ENCODE assay signal across 22 cellular contexts in the genomic region with DNA sequence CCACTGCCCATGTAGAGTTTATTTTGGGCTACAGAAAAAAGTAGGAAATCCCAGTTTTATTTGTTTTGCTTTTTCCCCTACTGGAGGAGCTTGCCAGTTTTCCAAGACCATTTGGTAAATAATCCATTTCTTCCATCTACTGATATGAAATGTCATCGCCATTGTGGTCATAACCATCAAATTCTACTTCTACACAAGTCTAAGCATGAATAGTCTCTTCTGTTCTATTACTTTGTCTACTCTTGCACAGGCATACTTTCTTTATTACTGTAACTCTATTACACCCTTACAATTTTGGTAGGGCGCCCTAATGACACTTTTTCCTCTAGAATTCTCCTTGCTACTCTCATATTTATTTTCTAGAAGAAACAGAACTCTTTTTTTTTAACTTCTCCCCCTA.
"Had no signal": no experiment of that assay in that cellular context is flagged by ENCODE, and none has a peak within 500 bp of the region (broad histone marks: within the 10 kb centered on the region; RNA-seq: fewer than 3 reads in every experiment).

No MANE protein-coding gene starts in this region.

- H3K4me1 Mint-ChIP-seq: immature natural killer cell had no signal

- H3K4me3 Mint-ChIP-seq: immature natural killer cell; naive thymus-derived CD4-positive, alpha-beta T cell; nephron; neural progenitor cell; stimulated activated naive CD8-positive, alpha-beta T cell treated with anti-CD3 and anti-CD28 coated beads, Interleukin-15, amount 100 ng/mL, for 72 hours had no signal

- ATAC-seq: naive thymus-derived CD4-positive, alpha-beta T cell; sciatic nerve; stimulated activated naive CD8-positive, alpha-beta T cell treated with anti-CD3 and anti-CD28 coated beads, Interleukin-15, amount 100 ng/mL, for 72 hours had no signal

- H3K27ac Mint-ChIP-seq: naive thymus-derived CD4-positive, alpha-beta T cell; nephron; neural progenitor cell had no signal

- H3K9me3 Mint-ChIP-seq: immature natural killer cell; naive thymus-derived CD4-positive, alpha-beta T cell; nephron; neural progenitor cell; stimulated activated naive CD8-positive, alpha-beta T cell treated with anti-CD3 and anti-CD28 coated beads, Interleukin-15, amount 100 ng/mL, for 72 hours had no signal

- H3K27ac ChIP-seq: esophagus muscularis mucosa, neural progenitor cell, prostate gland, right atrium auricular region, thyroid gland, vagina had no signal

- H3K27me3 Mint-ChIP-seq: naive thymus-derived CD4-positive, alpha-beta T cell; stimulated activated naive CD8-positive, alpha-beta T cell treated with anti-CD3 and anti-CD28 coated beads, Interleukin-15, amount 100 ng/mL, for 72 hours had no signal

- DNase-seq: cortex of kidney; hypothalamus; immature natural killer cell; islet precursor cell; mesendoderm; midbrain; naive thymus-derived CD4-positive, alpha-beta T cell; stimulated activated CD4-positive, alpha-beta T cell treated with anti-CD3 and anti-CD28 coated beads, Interleukin-12 subunit alpha, Interleukin-12 subunit beta, amount 100 ng/mL, for 4 hours; stimulated activated CD4-positive, alpha-beta T cell treated with anti-CD3 and anti-CD28 coated beads, Interleukin-1b, Interleukin-23, amount 100 ng/mL, for 48 hours; stimulated activated CD4-positive, alpha-beta T cell treated with anti-CD3 and anti-CD28 coated beads, Interleukin-4, amount 100 ng/mL, for 1 hour; stimulated activated CD8-positive, alpha-beta memory T cell treated with anti-CD3 and anti-CD28 coated beads, Interleukin-4, amount 100 ng/mL, for 48 hours; stimulated activated naive CD4-positive, alpha-beta T cell; stimulated activated naive CD8-positive, alpha-beta T cell treated with anti-CD3 and anti-CD28 coated beads, Interleukin-15, amount 100 ng/mL, for 72 hours; thyroid gland; trophoblast cell had no signal
